8 cellular contexts compared by ENCODE assay signal in the genomic region with DNA sequence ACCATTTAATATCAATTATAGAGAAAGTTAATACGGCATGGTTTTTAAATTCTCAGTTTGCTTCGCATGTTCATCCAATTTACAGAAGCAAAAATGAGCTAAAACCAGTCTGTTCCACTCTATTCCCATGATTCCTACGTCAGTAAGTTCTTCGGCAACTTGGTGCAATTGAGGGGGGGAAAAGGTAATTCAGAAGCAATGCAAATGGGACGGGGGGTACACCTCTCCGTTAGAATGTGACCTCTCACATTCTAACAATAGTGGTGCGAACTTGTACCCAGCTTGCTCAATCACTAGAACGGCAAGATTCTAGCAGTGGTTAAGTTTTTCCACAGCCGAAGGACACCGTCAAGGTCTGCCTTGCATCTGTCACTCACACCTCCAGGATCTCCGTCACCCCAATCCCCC. TPM values are rescaled to one million over a fixed set of nuclear protein-coding genes. Genes with fewer than 3 reads are reported as not detected.
DNase-seq lines count a peak whose midpoint lies in the region; ATAC-seq and TF ChIP-seq lines count a peak whose summit lies in the region.

No MANE protein-coding gene starts in this region.

- DNase-seq in BJ (ENCODE audit: low read depth) (no peak), hepatic stellate cell (ENCODE audit: low spot score) (peak; percentile 6), NCI-H2029 treated with DMSO at 0.1 percent for 48 hours (lab: John Stamatoyannopoulos, UW) (no peak), GM10248 (ENCODE audit: extremely low spot score) (no peak)
- no peak for DNase-seq in activated naive CD4-positive, alpha-beta T cell treated with anti-CD3 and anti-CD28 coated beads, Interleukin-2, amount 50 U/mL, for 72 hours (ENCODE audit: low spot score in 2 of 2)

- H3K27me3 ChIP-seq in BJ (ENCODE audit: control insufficient read depth, insufficient read depth, low read length) (no peaks in the 10 kb centered on the region), skeletal muscle tissue (ENCODE audit: control insufficient read depth in 3 of 3, insufficient read depth in 3 of 3, low read length in 3 of 3) (no peaks in the 10 kb centered on the region)

- H3K9ac ChIP-seq in skeletal muscle tissue (ENCODE audit: low read depth in 1 of 3, low read length in 3 of 3): peak overlapping the region; percentile 78 to 87 (median 83)

- no peaks in the 10 kb centered on the region for H3K9me3 ChIP-seq in skeletal muscle tissue (ENCODE audit: control insufficient read depth in 3 of 3, low read length in 3 of 3)

- H3K9me3 Mint-ChIP-seq in activated naive CD4-positive, alpha-beta T cell treated with anti-CD3 and anti-CD28 coated beads, Interleukin-2, amount 50 U/mL, for 72 hours: no peaks in the 10 kb centered on the region

- TF ChIP-seq CTCF in BJ (IDR thresholded peaks at IDR 0.05; ENCODE audit: insufficient read depth, low read depth, low read length) (no peak), GM10248 (IDR thresholded peaks at IDR 0.05; ENCODE audit: control extremely low read depth, extremely low read depth, low read depth, missing control alignments) (no peak)

- POLR2A ChIA-PET in BJ (lab: Charles Lee) (no interaction called here), GM10248 (lab: Yijun Ruan, JAX) (no interaction called here)

- no peaks in the 10 kb centered on the region for H3K36me3 ChIP-seq in BJ (ENCODE audit: control insufficient read depth, insufficient read depth, low read length)
- no peaks in the 10 kb centered on the region for H3K36me3 ChIP-seq in skeletal muscle tissue (ENCODE audit: control insufficient read depth in 3 of 3, insufficient read depth in 3 of 3, low read length in 3 of 3)

- CTCF ChIA-PET in BJ (lab: Yijun Ruan, JAX) (interaction anchor here (0.8 to 1.5 kb wide), 2 partner anchors 8 to 26 kb away, joined by 3 read pairs; a partner anchor contains a TSS), GM10248 (lab: Yijun Ruan, JAX) (interaction anchor here (1.5 to 3.2 kb wide), 3 partner anchors 16 to 28 kb away, joined by 3 to 16 read pairs (median 4); a partner anchor contains a TSS)

- H3K4me3 ChIP-seq in BJ (ENCODE audit: low read depth, low read length): peak overlapping the region; percentile 79
- H3K4me3 ChIP-seq in skeletal muscle tissue (ENCODE audit: low read length in 3 of 3): peak overlapping the region; percentile 90 to 92 (median 90)

- H3K4me1 ChIP-seq in skeletal muscle tissue (ENCODE audit: control insufficient read depth in 3 of 3, insufficient read depth in 3 of 3, low read length in 3 of 3): peaks cover 7 to 17% (median 8%) of the 10 kb centered on the region in 3 donors

- H3K27ac Mint-ChIP-seq in activated naive CD4-positive, alpha-beta T cell treated with anti-CD3 and anti-CD28 coated beads, Interleukin-2, amount 50 U/mL, for 72 hours: peak overlapping the region; percentile 81 to 85

- peaks cover 9 to 18% of the 10 kb centered on the region in 2 donors for H3K36me3 Mint-ChIP-seq in activated naive CD4-positive, alpha-beta T cell treated with anti-CD3 and anti-CD28 coated beads, Interleukin-2, amount 50 U/mL, for 72 hours

- H3K27ac ChIP-seq in skeletal muscle tissue (ENCODE audit: low read depth, low read length): peak overlapping the region; percentile 63

- ATAC-seq in HG03521 (IDR thresholded peaks at IDR 0.05; ENCODE audit: unreplicated experiment): peak; percentile 14
- ATAC-seq in activated naive CD4-positive, alpha-beta T cell treated with anti-CD3 and anti-CD28 coated beads, Interleukin-2, amount 50 U/mL, for 72 hours: peak in 1 of 2 donors; percentile 67
- ATAC-seq in HG02884 (IDR thresholded peaks at IDR 0.05; ENCODE audit: unreplicated experiment): no peak

RNA-seq across cellular contexts. Expression of a gene that starts 0.7 kb away (rescaled TPM):
- polyA plus RNA-seq in BJ (2011; rRNA removed): 52.7 and 62.6 TPM in 2 replicates
- 19.6 and 29.0 TPM in 2 replicates for polyA minus RNA-seq in BJ (2011; rRNA and poly(A)+ RNA removed)
- total RNA-seq in activated naive CD4-positive, alpha-beta T cell treated with anti-CD3 and anti-CD28 coated beads, Interleukin-2, amount 50 U/mL, for 72 hours: 10 to 100 TPM; 28.1 to 33.3 TPM
- 5.2 TPM for total RNA-seq in skeletal muscle tissue

RNA-seq across cellular contexts. Expression of a gene that starts 25.9 kb away (rescaled TPM):
- 17.0 and 31.6 TPM in 2 replicates for polyA plus RNA-seq in BJ (2011; rRNA removed)
- 7.2 and 14.5 TPM in 2 replicates for polyA minus RNA-seq in BJ (2011; rRNA and poly(A)+ RNA removed)
- 10 to 100 TPM; 23.7 to 33.3 TPM for total RNA-seq in activated naive CD4-positive, alpha-beta T cell treated with anti-CD3 and anti-CD28 coated beads, Interleukin-2, amount 50 U/mL, for 72 hours
- total RNA-seq in skeletal muscle tissue: 14.6 TPM
